12 cellular contexts compared by ENCODE assay signal in genomic region chr19:34960940-34961679, GRCh38. TPM values are rescaled to one million over a fixed set of nuclear protein-coding genes. Genes with fewer than 3 reads are reported as not detected.
A peak's percentile ranks its signal among the peaks of the same experiment; 100 is the strongest.
DNase-seq lines count a peak whose midpoint lies in the region; ATAC-seq and TF ChIP-seq lines count a peak whose summit lies in the region.
"Had no signal": no experiment of that assay in that cellular context is flagged by ENCODE, and none has a peak within 500 bp of the region (broad histone marks: within the 10 kb centered on the region; RNA-seq: fewer than 3 reads in every experiment).

No MANE protein-coding gene starts in this region.

- H3K27ac Mint-ChIP-seq in HFFc6 (peak overlapping the region; percentile 81), naive B cell (peak overlapping the region in 5 of 6 donors; percentile 18 to 89 (median 65))
- H3K27ac Mint-ChIP-seq in activated naive CD8-positive, alpha-beta T cell treated with anti-CD3 and anti-CD28 coated beads, Interleukin-2, amount 10 ng/mL, durations not matched to agents 7 days and 5 days: peak overlapping the region; percentile 89

- no peaks in the 10 kb centered on the region for H4K20me1 ChIP-seq in BLaER1 treated with 17β-estradiol and CSF1 and Interleukin-3, amounts not matched to agents 10 nM and 100 nM

- H3K4me1 Mint-ChIP-seq in HFFc6 (ENCODE audit: low read depth): peaks cover 43% of the 10 kb centered on the region
- peaks cover 21% of the 10 kb centered on the region for H3K4me1 Mint-ChIP-seq in activated naive CD8-positive, alpha-beta T cell treated with anti-CD3 and anti-CD28 coated beads, Interleukin-2, amount 10 ng/mL, durations not matched to agents 7 days and 5 days
- H3K4me1 Mint-ChIP-seq in naive B cell: peaks cover 30 to 34% (median 30%) of the 10 kb centered on the region in 3 donors

- ATAC-seq in activated naive CD8-positive, alpha-beta T cell treated with anti-CD3 and anti-CD28 coated beads, Interleukin-2, amount 10 ng/mL, durations not matched to agents 7 days and 5 days (ENCODE audit: low read depth): no peak
- ATAC-seq in naive B cell (ENCODE audit: low read depth in 2 of 2) (no peak), HG03354 (IDR thresholded peaks at IDR 0.05; ENCODE audit: poor library complexity, severe bottlenecking, unreplicated experiment) (no peak), HG03196 (IDR thresholded peaks at IDR 0.05; ENCODE audit: unreplicated experiment) (no peak)
- ATAC-seq: upper lobe of right lung had no signal

- H3K4me1 ChIP-seq in BLaER1 treated with 17β-estradiol and CSF1 and Interleukin-3, amounts not matched to agents 10 nM and 100 nM: peaks cover 15 to 19% (median 18%) of the 10 kb centered on the region in 10 experiments
- H3K4me1 ChIP-seq in esophagus squamous epithelium: peaks cover 0 to 31% (median 11%) of the 10 kb centered on the region in 3 donors

- WGBS in esophagus squamous epithelium, 2 donors: 92 to 93% methylated on average over 8 to 11 of the region's 12 CpGs

- H3K27me3 ChIP-seq in BLaER1 treated with 17β-estradiol and CSF1 and Interleukin-3, amounts not matched to agents 10 nM and 100 nM: peaks cover 0 to 7% (median 0%) of the 10 kb centered on the region in 11 experiments; a peak in 3 of 22 replicates
- H3K27me3 ChIP-seq in esophagus squamous epithelium: no peaks in the 10 kb centered on the region
- H3K27me3 ChIP-seq: right atrium auricular region, upper lobe of right lung had no signal

- H3K4me3 Mint-ChIP-seq in HFFc6 (peak overlapping the region; percentile 85), naive B cell (peak overlapping the region in 6 of 8 donors; percentile 46 to 96 (median 82))
- H3K4me3 Mint-ChIP-seq in activated naive CD8-positive, alpha-beta T cell treated with anti-CD3 and anti-CD28 coated beads, Interleukin-2, amount 10 ng/mL, durations not matched to agents 7 days and 5 days: no peak overlapping the region

- peak overlapping the region; percentile 91 to 99 (median 98); a peak in 18 of 20 replicates for H3K4me3 ChIP-seq in BLaER1 treated with 17β-estradiol and CSF1 and Interleukin-3, amounts not matched to agents 10 nM and 100 nM
- peak overlapping the region in 1 of 4 donors; percentile 88 for H3K4me3 ChIP-seq in esophagus squamous epithelium

- POLR2A ChIA-PET in activated naive CD8-positive, alpha-beta T cell treated with anti-CD3 and anti-CD28 coated beads, Interleukin-2, amount 10 ng/mL, durations not matched to agents 7 days and 5 days (lab: Charles Lee): interaction anchor here (0.7 to 1.0 kb wide), 2 partner anchors 13 to 61 kb away, joined by 3 read pairs; no protein-coding TSS in a partner anchor

- H3K27ac ChIP-seq in BLaER1 treated with 17β-estradiol and CSF1 and Interleukin-3, amounts not matched to agents 10 nM and 100 nM: peak overlapping the region in 2 of 11 experiments; percentile 77 to 81; a peak in 3 of 22 replicates
- peak overlapping the region in 1 of 4 donors; percentile 85 for H3K27ac ChIP-seq in esophagus squamous epithelium

- H3K36me3 Mint-ChIP-seq in HFFc6 (ENCODE audit: low read depth) (peaks cover 41% of the 10 kb centered on the region), naive B cell (peaks cover 53 to 55% of the 10 kb centered on the region in 2 donors)
- peaks cover 71% of the 10 kb centered on the region for H3K36me3 Mint-ChIP-seq in activated naive CD8-positive, alpha-beta T cell treated with anti-CD3 and anti-CD28 coated beads, Interleukin-2, amount 10 ng/mL, durations not matched to agents 7 days and 5 days

- TF ChIP-seq CTCF in HFFc6 (IDR thresholded peaks at IDR 0.05) (no peak), esophagus squamous epithelium (IDR thresholded peaks at IDR 0.05) (no peak)

- H3K9me3 ChIP-seq in BLaER1 treated with 17β-estradiol and CSF1 and Interleukin-3, amounts not matched to agents 10 nM and 100 nM (replicated peaks in 1 of 11): peaks cover 73 to 80% (median 77%) of the 10 kb centered on the region in 11 experiments
- H3K9me3 ChIP-seq in esophagus squamous epithelium: peaks cover 10 to 56% (median 52%) of the 10 kb centered on the region in 3 donors

- DNase-seq in HFFc6 (peak; percentile 23), naive B cell (no peak), esophagus squamous epithelium (lab: John Stamatoyannopoulos, UW) (no peak), NCI-H446 treated with DMSO at 0.1 percent for 48 hours (lab: John Stamatoyannopoulos, UW) (no peak)
- no peak for DNase-seq in activated naive CD8-positive, alpha-beta T cell treated with anti-CD3 and anti-CD28 coated beads, Interleukin-2, amount 10 ng/mL, durations not matched to agents 7 days and 5 days
- DNase-seq: NCI-H1105 treated with DMSO at 0.1 percent for 48 hours; stimulated activated CD4-positive, alpha-beta T cell treated with anti-CD3 and anti-CD28 coated beads, Interleukin-2, amount 100 ng/mL, for 48 hours; upper lobe of right lung had no signal

- peak overlapping the region in 5 of 11 experiments; percentile 79 to 93 (median 87); a peak in 6 of 22 replicates for H3K4me2 ChIP-seq in BLaER1 treated with 17β-estradiol and CSF1 and Interleukin-3, amounts not matched to agents 10 nM and 100 nM

- intact Hi-C loops in esophagus squamous epithelium (cut with DNase I): no loop called here

- H3K9ac ChIP-seq in BLaER1 treated with 17β-estradiol and CSF1 and Interleukin-3, amounts not matched to agents 10 nM and 100 nM: no peak overlapping the region

- H3K9me3 Mint-ChIP-seq in HFFc6 (peaks cover 45% of the 10 kb centered on the region), naive B cell (peaks cover 20 to 68% (median 58%) of the 10 kb centered on the region in 7 donors)
- H3K9me3 Mint-ChIP-seq in activated naive CD8-positive, alpha-beta T cell treated with anti-CD3 and anti-CD28 coated beads, Interleukin-2, amount 10 ng/mL, durations not matched to agents 7 days and 5 days: peaks cover 39% of the 10 kb centered on the region

- H3K27me3 Mint-ChIP-seq in HFFc6 (ENCODE audit: insufficient read depth) (peaks cover 4% of the 10 kb centered on the region; the same call in 1 of the 2 replicates), naive B cell (no peaks in the 10 kb centered on the region)
- H3K27me3 Mint-ChIP-seq in activated naive CD8-positive, alpha-beta T cell treated with anti-CD3 and anti-CD28 coated beads, Interleukin-2, amount 10 ng/mL, durations not matched to agents 7 days and 5 days: no peaks in the 10 kb centered on the region

- no peak for TF ChIP-seq POLR2A in esophagus squamous epithelium (IDR thresholded peaks at IDR 0.05)

- peaks cover 58 to 63% (median 62%) of the 10 kb centered on the region in 11 experiments for H3K36me3 ChIP-seq in BLaER1 treated with 17β-estradiol and CSF1 and Interleukin-3, amounts not matched to agents 10 nM and 100 nM
- peaks cover 27 to 58% (median 29%) of the 10 kb centered on the region in 3 donors for H3K36me3 ChIP-seq in esophagus squamous epithelium

RNA-seq across cellular contexts. Expression of gene ZNF792, which starts 2.9 kb away (rescaled TPM):
- total RNA-seq in HFFc6 (2021; fragmentation: NEBNext Ultra II Directional; extraction: Animal tissue kit (Norgen Biotek cat#: 25700)): 1 to 10 TPM; 2.7 to 3.2 (median 3.0) TPM
- 10 to 100 TPM; 21.4 to 24.9 TPM for total RNA-seq in activated naive CD8-positive, alpha-beta T cell treated with anti-CD3 and anti-CD28 coated beads, Interleukin-2, amount 10 ng/mL, durations not matched to agents 7 days and 5 days
- polyA plus RNA-seq in naive B cell (ENCODE audit: low read depth in 6 of 6): 10 to 100 TPM in 2 of 6 donors, 1 to 10 TPM in 4; 6.7 to 14.7 (median 8.8) TPM
- 1 to 10 TPM; 1.0 to 4.6 (median 2.7) TPM for total RNA-seq in esophagus squamous epithelium

RNA-seq across cellular contexts. Expression of gene ZNF30, which starts 34.4 kb away (rescaled TPM):
- total RNA-seq in HFFc6 (2021; fragmentation: NEBNext Ultra II Directional; extraction: Animal tissue kit (Norgen Biotek cat#: 25700)): 1 to 10 TPM; 1.9 to 3.1 (median 2.2) TPM
- total RNA-seq in activated naive CD8-positive, alpha-beta T cell treated with anti-CD3 and anti-CD28 coated beads, Interleukin-2, amount 10 ng/mL, durations not matched to agents 7 days and 5 days: 1 to 10 TPM; 5.7 to 5.9 TPM
- 1 to 10 TPM in 5 of 6 donors, not detected in 1; 2.9 to 8.2 (median 4.9) TPM for polyA plus RNA-seq in naive B cell (ENCODE audit: low read depth in 6 of 6)
- 10 to 100 TPM in 1 of 4 donors, 1 to 10 TPM in 1, under 1 TPM in 2; 0.26 to 30.2 (median 1.3) TPM for total RNA-seq in esophagus squamous epithelium

RNA-seq across cellular contexts. Expression of gene GRAMD1A, which starts 39.0 kb away (rescaled TPM):
- 10 to 100 TPM; 48.2 to 51.3 (median 50.0) TPM for total RNA-seq in HFFc6 (2021; fragmentation: NEBNext Ultra II Directional; extraction: Animal tissue kit (Norgen Biotek cat#: 25700))
- 100 to 1,000 TPM; 173 to 187 TPM for total RNA-seq in activated naive CD8-positive, alpha-beta T cell treated with anti-CD3 and anti-CD28 coated beads, Interleukin-2, amount 10 ng/mL, durations not matched to agents 7 days and 5 days
- polyA plus RNA-seq in naive B cell (ENCODE audit: low read depth in 6 of 6): 10 to 100 TPM; 10.4 to 29.3 (median 12.3) TPM
- total RNA-seq in esophagus squamous epithelium: 10 to 100 TPM in 2 of 4 donors, 1 to 10 TPM in 2; 4.6 to 23.3 (median 8.8) TPM
